In genomic region chr6:168022488-168023321, GRCh38 we compare ENCODE assay signal across 2 cellular contexts.
TF ChIP-seq lines count a peak whose summit lies in the region.

No MANE protein-coding gene starts in this region.

TF ChIP-seq in HEK293, 187 proteins besides CTCF, POLR2A, EP300 and RAD21 (continues in another document):
- TF ChIP-seq ZNF843 (tag by site-specific recombination; IDR thresholded peaks at IDR 0.05): 0 out of 2 replicates have a peak, but pooled peaks have one; percentile 51
- TF ChIP-seq SCRT1 (tag by site-specific recombination; IDR thresholded peaks at IDR 0.05; ENCODE audit: borderline replicate concordance): 0 out of 2 replicates have a peak, but pooled peaks have one; percentile 42
- TF ChIP-seq ZFP41 (tag by site-specific recombination; IDR thresholded peaks at IDR 0.05; ENCODE audit: borderline replicate concordance): no peak
- TF ChIP-seq SCRT2 (tag by site-specific recombination; IDR thresholded peaks at IDR 0.05): peak; percentile 56
- no peak for TF ChIP-seq ZNF670 (tag by site-specific recombination; IDR thresholded peaks at IDR 0.05; ENCODE audit: low read depth)
- 0 out of 2 replicates have a peak, but pooled peaks have one; percentile 44 for TF ChIP-seq GFI1B (tag by site-specific recombination; IDR thresholded peaks at IDR 0.05)
- no peak for TF ChIP-seq ZNF302 (tag by site-specific recombination; IDR thresholded peaks at IDR 0.05; ENCODE audit: low read depth)
- TF ChIP-seq FEZF1 (tag by site-specific recombination; IDR thresholded peaks at IDR 0.05): peak; percentile 72
- TF ChIP-seq ZNF280D (tag by site-specific recombination; IDR thresholded peaks at IDR 0.05): no peak
- TF ChIP-seq ZBTB17 (tag by site-specific recombination; IDR thresholded peaks at IDR 0.05): peak; percentile 32
- TF ChIP-seq ZNF600 (tag by site-specific recombination; IDR thresholded peaks at IDR 0.05): peak; percentile 20; the same call in 1 of the 2 replicates
- TF ChIP-seq ZBTB44 (tag by site-specific recombination; IDR thresholded peaks at IDR 0.05): no peak
- TF ChIP-seq PRDM10 (tag by site-specific recombination; IDR thresholded peaks at IDR 0.05): peak; percentile 32; the same call in 1 of the 2 replicates
- TF ChIP-seq ZXDB (tag by site-specific recombination; IDR thresholded peaks at IDR 0.05): peak; percentile 40; the same call in 1 of the 2 replicates
- 0 out of 2 replicates have a peak, but pooled peaks have one; percentile 10 for TF ChIP-seq OVOL3 (tag by site-specific recombination; IDR thresholded peaks at IDR 0.05)
- TF ChIP-seq ZNF610 (tag by site-specific recombination; IDR thresholded peaks at IDR 0.05; ENCODE audit: borderline replicate concordance): no peak
- TF ChIP-seq BCL11A (tag by site-specific recombination; IDR thresholded peaks at IDR 0.05; ENCODE audit: low read depth): peak; percentile 50; the same call in 1 of the 2 replicates
- TF ChIP-seq ZNF2 (tag by site-specific recombination; IDR thresholded peaks at IDR 0.05): peak; percentile 34; the same call in 1 of the 2 replicates

TF ChIP-seq in H1, 55 proteins besides CTCF, POLR2A, EP300 and RAD21:
- TF ChIP-seq SP2 (IDR thresholded peaks at IDR 0.05; ENCODE audit: low read length): no peak
- no peak for TF ChIP-seq BACH1 (IDR thresholded peaks at IDR 0.05; ENCODE audit: low read length)
- no peak for TF ChIP-seq NANOG (IDR thresholded peaks at IDR 0.05; ENCODE audit: insufficient read depth, low read depth, low read length, poor library complexity, severe bottlenecking)
- TF ChIP-seq JUND (IDR thresholded peaks at IDR 0.05; ENCODE audit: low read length): no peak
- TF ChIP-seq HDAC2 (IDR thresholded peaks at IDR 0.05; ENCODE audit: borderline replicate concordance in 1 of 2, low read depth in 2 of 2, low read length in 2 of 2): no peak
- TF ChIP-seq SP1 (IDR thresholded peaks at IDR 0.05; ENCODE audit: low read depth, low read length): no peak
- no peak for TF ChIP-seq USF2 (IDR thresholded peaks at IDR 0.05; ENCODE audit: low read length)
- no peak for TF ChIP-seq SUZ12 (IDR thresholded peaks at IDR 0.05; ENCODE audit: low read length)
TF ChIP-seq in H1: peak in this region for 0.
